Comparison of ENCODE assay signal across 9 cellular contexts in the genomic region with DNA sequence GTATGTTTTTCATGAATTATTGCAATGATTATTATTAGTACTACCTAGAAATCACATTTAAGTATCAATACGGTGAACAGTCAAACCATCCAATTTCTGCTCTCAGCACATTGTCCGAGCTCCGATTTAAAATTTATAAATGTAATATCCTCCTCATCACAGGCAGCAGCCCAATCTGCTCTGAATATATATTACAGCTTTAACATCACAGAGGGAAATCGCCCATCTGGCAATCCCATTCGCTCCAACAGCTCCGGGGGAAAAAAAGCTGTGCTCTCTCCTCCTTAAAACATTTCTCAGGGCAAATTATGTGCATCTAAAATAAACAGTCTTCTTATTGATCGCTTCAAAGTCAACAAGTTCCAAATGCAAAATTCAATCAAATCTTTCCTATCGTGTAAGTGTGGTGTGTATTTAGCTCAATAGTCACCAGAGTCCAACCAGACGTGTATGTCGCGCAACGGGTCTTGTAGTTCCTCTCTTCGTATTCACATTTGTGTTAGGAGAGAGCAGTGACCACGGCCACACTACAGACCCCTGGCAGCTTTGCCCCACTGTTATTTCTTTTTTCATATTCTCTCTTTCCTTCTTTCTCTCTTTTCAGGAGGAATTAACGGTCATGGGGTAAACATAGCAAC. TPM values are rescaled to one million over a fixed set of nuclear protein-coding genes. Genes with fewer than 3 reads are reported as not detected.
DNase-seq lines count a peak whose midpoint lies in the region; ATAC-seq, FAIRE-seq and TF ChIP-seq lines count a peak whose summit lies in the region.
"Had no signal": no experiment of that assay in that cellular context is flagged by ENCODE, and none has a peak within 500 bp of the region (broad histone marks: within the 10 kb centered on the region; RNA-seq: fewer than 3 reads in every experiment).

No MANE protein-coding gene starts in this region.

- TF ChIP-seq POLR2A in HepG2 (IDR thresholded peaks at IDR 0.05; ENCODE audit: insufficient read depth in 1 of 2, low read depth in 2 of 2, low read length in 2 of 2), result no peak

- H3K27ac ChIP-seq in HepG2 (ENCODE audit: extremely low read length, insufficient read depth, low read length) (peak overlapping the region; percentile 3), temporal lobe (ENCODE audit: low read depth, low read length) (peak overlapping the region; percentile 76), Karpas-422 (ENCODE audit: low read length) (no peak overlapping the region)

- no peak for FAIRE-seq in HepG2 (lab: Jason Lieb, UNC)

- CTCF ChIA-PET in HepG2 (lab: Yijun Ruan, JAX; ENCODE audit: low intra/inter-chr PET ratio, low total read pairs), result no interaction called here

- H3K9me2 ChIP-seq in Karpas-422 (replicated peaks; ENCODE audit: insufficient read depth, low read length), result no peaks in the 10 kb centered on the region

- H3K9me3 ChIP-seq in HepG2 (ENCODE audit: low read length) (no peaks in the 10 kb centered on the region), Karpas-422 (ENCODE audit: low read length) (no peaks in the 10 kb centered on the region)

- DNase-seq in NCI-H2227 (lab: John Stamatoyannopoulos, UW; ENCODE audit: unreplicated experiment), result peak; percentile 46
- peak; percentile 43 for DNase-seq in choroid plexus epithelial cell (ENCODE audit: low read depth)
- DNase-seq in HepG2 (ENCODE audit: low spot score), result no peak
- no peak for DNase-seq in Karpas-422
- no peak for DNase-seq in HUDEP-2 (lab: John Stamatoyannopoulos, UW; ENCODE audit: unreplicated experiment in 76 of 76)
- DNase-seq: activated effector memory CD4-positive, alpha-beta T cell treated with Interleukin-2 at 50 U/mL for 16 hours had no signal

- H3K79me2 ChIP-seq in HepG2 (ENCODE audit: insufficient read depth, low read length), result peaks cover 63% of the 10 kb centered on the region
- H3K79me2 ChIP-seq in Karpas-422 (ENCODE audit: low read length), result no peaks in the 10 kb centered on the region

- 63% methylated on average over 15 of the region's 15 CpGs for WGBS in HepG2 (ENCODE audit: low lambda C conversion rate)

- peak overlapping the region; percentile 99 for H3K4me2 ChIP-seq in HepG2 (ENCODE audit: low read depth, low read length)
- H3K4me2 ChIP-seq in Karpas-422 (ENCODE audit: low read depth, low read length, poor library complexity, severe bottlenecking), result no peak overlapping the region

- no TSS peak for BruUV-seq in HepG2 (replicated peaks; lab: Mats Ljungman, UMichigan)

- TF ChIP-seq RAD21 in HepG2 (CRISPR knock-in tag; IDR thresholded peaks at IDR 0.05), result no peak

- H3K4me3 ChIP-seq in choroid plexus epithelial cell (ENCODE audit: low read depth, low read length), result peak overlapping the region; percentile 85
- peak overlapping the region; percentile 87 to 100 (median 91); a peak in 5 of 6 replicates for H3K4me3 ChIP-seq in HepG2 (replicated peaks in 1 of 3; ENCODE audit: insufficient read depth in 1 of 3, low read depth in 2 of 3, low read length in 3 of 3)
- H3K4me3 ChIP-seq in Karpas-422 (ENCODE audit: low read length), result no peak overlapping the region

- no peaks in the 10 kb centered on the region for H3K36me3 ChIP-seq in HepG2 (replicated peaks in 1 of 2; ENCODE audit: control insufficient read depth in 1 of 2, insufficient read depth in 2 of 2, low read length in 2 of 2)
- no peaks in the 10 kb centered on the region for H3K36me3 ChIP-seq in Karpas-422 (ENCODE audit: insufficient read depth, low read length)

- in situ Hi-C loops in HepG2 (cut with HindIII; ENCODE audit: extremely low pct_ligation_motif_present, low pct_unique_long_range_greater_than_20kb), result no loop called here

- ATAC-seq in HepG2 (no peak), GM21367 (IDR thresholded peaks at IDR 0.05; ENCODE audit: unreplicated experiment) (no peak), GM21576 (IDR thresholded peaks at IDR 0.05; ENCODE audit: unreplicated experiment) (no peak)

- peaks cover 0 to 4% of the 10 kb centered on the region in 2 experiments; a peak in 2 of 5 replicates for H3K27me3 ChIP-seq in HepG2 (ENCODE audit: control insufficient read depth in 1 of 2, insufficient read depth in 2 of 2, low read length in 2 of 2)
- H3K27me3 ChIP-seq in Karpas-422 (ENCODE audit: low read length), result no peaks in the 10 kb centered on the region

- no peak for TF ChIP-seq EP300 in HepG2 (IDR thresholded peaks at IDR 0.05; ENCODE audit: low read depth in 2 of 2, low read length in 2 of 2)
- TF ChIP-seq EP300 in HepG2 (CRISPR knock-in tag; IDR thresholded peaks at IDR 0.05; ENCODE audit: borderline replicate concordance), result no peak

- TF ChIP-seq CTCF in choroid plexus epithelial cell (conservative IDR thresholded peaks at IDR 0.05; ENCODE audit: low read depth, low read length) (no peak), HepG2 (CRISPR knock-in tag; IDR thresholded peaks at IDR 0.05) (no peak)

- no peak overlapping the region for H2AFZ ChIP-seq in HepG2 (ENCODE audit: low read length)
- no peak overlapping the region for H2AFZ ChIP-seq in Karpas-422 (ENCODE audit: low read length)

- H4K20me1 ChIP-seq in HepG2 (ENCODE audit: insufficient read depth, low read length) (no peaks in the 10 kb centered on the region), Karpas-422 (ENCODE audit: insufficient read depth, low read depth, low read length) (no peaks in the 10 kb centered on the region)

- POLR2A ChIA-PET in HepG2 (lab: Yijun Ruan, JAX), result interaction anchor here (0.7 kb wide), 1 partner anchor 280 kb away, joined by 3 read pairs; no protein-coding TSS in a partner anchor

- H3K9ac ChIP-seq in HepG2 (ENCODE audit: insufficient read depth, low read depth, low read length) (peak overlapping the region; percentile 45), Karpas-422 (ENCODE audit: low read length) (no peak overlapping the region)

- intact Hi-C loops in HepG2 (cut with micrococcal nuclease; ENCODE audit: unreplicated experiment), result no loop called here

- peaks cover 47% of the 10 kb centered on the region for H3K4me1 ChIP-seq in HepG2 (ENCODE audit: insufficient read depth, low read length)
- H3K4me1 ChIP-seq in Karpas-422 (ENCODE audit: low read length), result no peaks in the 10 kb centered on the region

TF ChIP-seq in HepG2, 621 proteins besides CTCF, POLR2A, EP300 and RAD21 (continues in another document):
- TF ChIP-seq KMT2A (CRISPR knock-in tag; IDR thresholded peaks at IDR 0.05) (peak; percentile 68; the same call in 1 of the 2 replicates), SSRP1 (CRISPR knock-in tag; IDR thresholded peaks at IDR 0.05) (no peak), KAT2B (IDR thresholded peaks at IDR 0.05; ENCODE audit: borderline replicate concordance, low read depth, low read length) (peak; percentile 21; the same call in 1 of the 2 replicates), SMYD3 (CRISPR knock-in tag; IDR thresholded peaks at IDR 0.05) (no peak)
- TF ChIP-seq, protein P1, sequence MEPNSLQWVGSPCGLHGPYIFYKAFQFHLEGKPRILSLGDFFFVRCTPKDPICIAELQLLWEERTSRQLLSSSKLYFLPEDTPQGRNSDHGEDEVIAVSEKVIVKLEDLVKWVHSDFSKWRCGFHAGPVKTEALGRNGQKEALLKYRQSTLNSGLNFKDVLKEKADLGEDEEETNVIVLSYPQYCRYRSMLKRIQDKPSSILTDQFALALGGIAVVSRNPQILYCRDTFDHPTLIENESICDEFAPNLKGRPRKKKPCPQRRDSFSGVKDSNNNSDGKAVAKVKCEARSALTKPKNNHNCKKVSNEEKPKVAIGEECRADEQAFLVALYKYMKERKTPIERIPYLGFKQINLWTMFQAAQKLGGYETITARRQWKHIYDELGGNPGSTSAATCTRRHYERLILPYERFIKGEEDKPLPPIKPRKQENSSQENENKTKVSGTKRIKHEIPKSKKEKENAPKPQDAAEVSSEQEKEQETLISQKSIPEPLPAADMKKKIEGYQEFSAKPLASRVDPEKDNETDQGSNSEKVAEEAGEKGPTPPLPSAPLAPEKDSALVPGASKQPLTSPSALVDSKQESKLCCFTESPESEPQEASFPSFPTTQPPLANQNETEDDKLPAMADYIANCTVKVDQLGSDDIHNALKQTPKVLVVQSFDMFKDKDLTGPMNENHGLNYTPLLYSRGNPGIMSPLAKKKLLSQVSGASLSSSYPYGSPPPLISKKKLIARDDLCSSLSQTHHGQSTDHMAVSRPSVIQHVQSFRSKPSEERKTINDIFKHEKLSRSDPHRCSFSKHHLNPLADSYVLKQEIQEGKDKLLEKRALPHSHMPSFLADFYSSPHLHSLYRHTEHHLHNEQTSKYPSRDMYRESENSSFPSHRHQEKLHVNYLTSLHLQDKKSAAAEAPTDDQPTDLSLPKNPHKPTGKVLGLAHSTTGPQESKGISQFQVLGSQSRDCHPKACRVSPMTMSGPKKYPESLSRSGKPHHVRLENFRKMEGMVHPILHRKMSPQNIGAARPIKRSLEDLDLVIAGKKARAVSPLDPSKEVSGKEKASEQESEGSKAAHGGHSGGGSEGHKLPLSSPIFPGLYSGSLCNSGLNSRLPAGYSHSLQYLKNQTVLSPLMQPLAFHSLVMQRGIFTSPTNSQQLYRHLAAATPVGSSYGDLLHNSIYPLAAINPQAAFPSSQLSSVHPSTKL (CRISPR knock-in tag; IDR thresholded peaks at IDR 0.05), result peak; percentile 18; the same call in 1 of the 2 replicates

RNA-seq across cellular contexts. Expression of a gene that starts 2.4 kb away (rescaled TPM):
- 6.6 and 11.6 TPM in 2 replicates for total RNA-seq in HepG2 (2016; rRNA removed; fragmentation: Illumina TruSeq; extraction: Trizol)
- 0.81 and 1.4 TPM in 2 replicates for total RNA-seq in HepG2 (2016; cell fraction: cytosol; rRNA removed; fragmentation: Illumina TruSeq; extraction: Trizol; ENCODE audit: low read depth)
- 6.1 and 11.5 TPM in 2 replicates for total RNA-seq in HepG2 (2016; cell fraction: insoluble cytoplasmic fraction; rRNA removed; fragmentation: Illumina TruSeq; extraction: Trizol)
- total RNA-seq in HepG2 (2016; cell fraction: membrane; rRNA removed; fragmentation: Illumina TruSeq; extraction: Trizol), result 3.7 and 3.9 TPM in 2 replicates
- total RNA-seq in HepG2 (2016; cell fraction: nucleus; rRNA removed; fragmentation: Illumina TruSeq; extraction: Trizol), result 13.5 and 18.6 TPM in 2 replicates
- 5.3 and 6.7 TPM in 2 replicates for polyA plus RNA-seq in HepG2 (2011; rRNA removed)
- 2.8 and 3.5 TPM in 2 replicates for polyA plus RNA-seq in HepG2 (2011; cell fraction: cytosol; rRNA removed)
- 8.1 and 9.8 TPM in 2 replicates for polyA plus RNA-seq in HepG2 (2011; cell fraction: nucleus; rRNA removed)
- polyA plus RNA-seq in HepG2 (2012), result 5.9 and 7.7 TPM in 2 replicates
- 0.47 and 0.76 TPM in 2 replicates for polyA plus RNA-seq in HepG2 (2016; cell fraction: cytosol; fragmentation: Illumina TruSeq; extraction: Trizol; ENCODE audit: low read depth)
- 6.4 and 6.6 TPM in 2 replicates for polyA plus RNA-seq in HepG2 (2016; cell fraction: insoluble cytoplasmic fraction; fragmentation: Illumina TruSeq; extraction: Trizol; ENCODE audit: low read depth)
- polyA plus RNA-seq in HepG2 (2016; cell fraction: membrane; fragmentation: Illumina TruSeq; extraction: Trizol; ENCODE audit: low read depth), result 1.2 and 1.3 TPM in 2 replicates
- polyA plus RNA-seq in HepG2 (2016; cell fraction: nucleus; fragmentation: Illumina TruSeq; extraction: Trizol; ENCODE audit: insufficient read depth, low read depth), result 12.1 and 13.6 TPM in 2 replicates
- 6.0 and 12.1 TPM in 2 replicates for polyA minus RNA-seq in HepG2 (2011; rRNA and poly(A)+ RNA removed; ENCODE audit: low replicate concordance)
- polyA minus RNA-seq in HepG2 (2011; cell fraction: cytosol; rRNA and poly(A)+ RNA removed), result 6.7 TPM in 2 replicates
- 21.6 and 30.1 TPM in 2 replicates for polyA minus RNA-seq in HepG2 (2011; cell fraction: nucleus; rRNA and poly(A)+ RNA removed)
- total RNA-seq in temporal lobe, result 3.7 TPM
- not detected in 2 replicates for total RNA-seq in Karpas-422 (2014; rRNA removed; shearing (Covaris generic); ENCODE audit: low replicate concordance)

Comparison
In these comparisons a context has a peak if more than half of its experiments do, and no peak if none do; other contexts are left out.
1. DNase-seq: peak in NCI-H2227 (single experiment) and choroid plexus epithelial cell (single experiment); none in HepG2 (single experiment), Karpas-422 (single experiment) and HUDEP-2 (0 of 76).